21 cellular contexts compared by ENCODE assay signal in the genomic region with DNA sequence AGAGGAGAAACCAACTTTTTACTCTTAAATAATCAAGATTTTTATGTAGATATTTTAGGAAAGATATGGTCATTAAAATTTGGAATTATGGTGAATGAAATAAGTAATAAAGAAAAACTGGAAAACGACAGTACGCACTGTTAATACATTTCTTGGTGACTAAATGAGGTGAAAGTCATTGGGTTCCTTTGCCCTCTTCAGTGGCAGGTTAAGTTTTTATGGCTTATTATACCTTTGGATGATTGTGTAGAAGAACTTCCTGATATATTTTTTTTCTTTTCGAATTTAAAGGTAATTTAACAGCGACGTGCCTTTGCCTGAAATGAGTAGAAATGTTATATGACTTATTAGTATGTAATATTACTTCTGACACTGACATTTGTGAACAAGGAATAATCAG. TPM values are rescaled to one million over a fixed set of nuclear protein-coding genes. Genes with fewer than 3 reads are reported as not detected.
DNase-seq lines count a peak whose midpoint lies in the region; ATAC-seq, FAIRE-seq and TF ChIP-seq lines count a peak whose summit lies in the region.
"Had no signal": no experiment of that assay in that cellular context is flagged by ENCODE, and none has a peak within 500 bp of the region (broad histone marks: within the 10 kb centered on the region; RNA-seq: fewer than 3 reads in every experiment).

No MANE protein-coding gene starts in this region.

- no peaks in the 10 kb centered on the region for H4K20me1 ChIP-seq in KMS-11 (ENCODE audit: insufficient read depth)

- H3K9ac ChIP-seq in KMS-11: no peak overlapping the region

- TF ChIP-seq POLR2A in gastrocnemius medialis (IDR thresholded peaks at IDR 0.05) (no peak), gastroesophageal sphincter (IDR thresholded peaks at IDR 0.05) (no peak)

- no peak for DNase-seq in GM19239 (ENCODE audit: insufficient read length, low spot score)
- DNase-seq in mucosa of descending colon: no peak
- no peak for DNase-seq in gastrocnemius medialis
- no peak for DNase-seq in effector CD8-positive, alpha-beta T cell (lab: John Stamatoyannopoulos, UW)
- DNase-seq in ascending aorta (ENCODE audit: low spot score in 2 of 2): no peak
- DNase-seq: C1 segment of cervical spinal cord; Calu3; CD4-positive, alpha-beta memory T cell; COR-L47; DMS53; DMS79 treated with DMSO at 0.1 percent for 48 hours; GF-D8; GOT3; HFFc6 had no signal

- H3K4me1 ChIP-seq in KMS-11 (ENCODE audit: low read depth, poor library complexity, severe bottlenecking) (peaks cover 100% of the 10 kb centered on the region), mucosa of descending colon (ENCODE audit: low read depth) (peaks cover 13% of the 10 kb centered on the region), gastrocnemius medialis (peaks cover 66 to 93% of the 10 kb centered on the region in 2 donors), ascending aorta (peaks cover 9 to 44% of the 10 kb centered on the region in 2 donors), gastroesophageal sphincter (peaks cover 11 to 90% (median 23%) of the 10 kb centered on the region in 3 donors)

- no peak for TF ChIP-seq EP300 in gastroesophageal sphincter (IDR thresholded peaks at IDR 0.05)

- H3K4me3 ChIP-seq in KMS-11 (IDR thresholded peaks at IDR 0.05; ENCODE audit: insufficient read depth, low read depth, low read length) (no peak overlapping the region), mucosa of descending colon (no peak overlapping the region), gastrocnemius medialis (no peak overlapping the region), ascending aorta (no peak overlapping the region), gastroesophageal sphincter (no peak overlapping the region)
- H3K4me3 ChIP-seq: HAP-1 had no signal

- ATAC-seq in mucosa of descending colon (peak; percentile 62), gastrocnemius medialis (no peak), GM18909 (IDR thresholded peaks at IDR 0.05; ENCODE audit: poor library complexity, unreplicated experiment) (no peak), gastroesophageal sphincter (no peak)

- H3K27me3 ChIP-seq in KMS-11 (ENCODE audit: insufficient read depth, low read depth) (no peaks in the 10 kb centered on the region), gastrocnemius medialis (no peaks in the 10 kb centered on the region), ascending aorta (no peaks in the 10 kb centered on the region), gastroesophageal sphincter (no peaks in the 10 kb centered on the region)

- peaks cover 100% of the 10 kb centered on the region for H3K79me2 ChIP-seq in KMS-11 (ENCODE audit: insufficient read depth, low read depth)

- peak overlapping the region; percentile 33; the same call in 1 of the 2 replicates for H3K4me2 ChIP-seq in KMS-11

- intact Hi-C loops in mucosa of descending colon (cut with DNase I, micrococcal nuclease) (no loop called here), gastrocnemius medialis (cut with DNase I; ENCODE audit: low total_unique reads) (no loop called here), ascending aorta (cut with DNase I) (no loop called here)

- TF ChIP-seq CTCF in KMS-11 (conservative IDR thresholded peaks at IDR 0.05; ENCODE audit: low read depth, low read length) (no peak), mucosa of descending colon (IDR thresholded peaks at IDR 0.05) (no peak), gastrocnemius medialis (IDR thresholded peaks at IDR 0.05 in 4 of 5, conservative IDR thresholded peaks at IDR 0.05 in 1 of 5) (no peak), ascending aorta (IDR thresholded peaks at IDR 0.05) (no peak), gastroesophageal sphincter (IDR thresholded peaks at IDR 0.05) (no peak)

- in situ Hi-C loops in gastrocnemius medialis (cut with MboI; ENCODE audit: low sequenced_read_pairs in 4 of 4): no loop called here

- WGBS in gastroesophageal sphincter (ENCODE audit: low coverage in 1 of 2), 2 donors: 91 to 97% methylated on average over 5 of the region's 5 CpGs

- peak; percentile 21 for FAIRE-seq in GM19239 (lab: Jason Lieb, UNC)
- FAIRE-seq: GM12891, GM18507, H54 had no signal

- H3K36me3 ChIP-seq in KMS-11 (ENCODE audit: insufficient read depth): no peaks in the 10 kb centered on the region
- no peaks in the 10 kb centered on the region for H3K36me3 ChIP-seq in mucosa of descending colon (ENCODE audit: low read depth)
- H3K36me3 ChIP-seq in gastrocnemius medialis: peaks cover 0 to 9% of the 10 kb centered on the region in 2 donors
- no peaks in the 10 kb centered on the region for H3K36me3 ChIP-seq in ascending aorta
- no peaks in the 10 kb centered on the region for H3K36me3 ChIP-seq in gastroesophageal sphincter
- H3K36me3 ChIP-seq: HAP-1 had no signal

- H2AFZ ChIP-seq in KMS-11 (ENCODE audit: low read depth): no peak overlapping the region

- H3K27ac ChIP-seq in KMS-11 (peak overlapping the region; percentile 95), gastrocnemius medialis (peak overlapping the region; percentile 79 to 84 (median 82)), ascending aorta (peak overlapping the region in 1 of 2 donors; percentile 6), gastroesophageal sphincter (no peak overlapping the region)

- no peaks in the 10 kb centered on the region for H3K9me3 ChIP-seq in mucosa of descending colon
- no peaks in the 10 kb centered on the region for H3K9me3 ChIP-seq in gastrocnemius medialis
- no peaks in the 10 kb centered on the region for H3K9me3 ChIP-seq in ascending aorta
- no peaks in the 10 kb centered on the region for H3K9me3 ChIP-seq in gastroesophageal sphincter
- H3K9me3 ChIP-seq: HAP-1 had no signal

RNA-seq across cellular contexts. Expression of a gene that starts 43.4 kb away (rescaled TPM):
- 10 to 100 TPM; 52.4 to 60.4 (median 60.1) TPM for total RNA-seq in mucosa of descending colon
- total RNA-seq in gastrocnemius medialis: 100 to 1,000 TPM; 111 to 293 (median 183) TPM
- 91.5 TPM for total RNA-seq in ascending aorta
- 100 to 1,000 TPM in 3 of 4 donors, 10 to 100 TPM in 1; 93.7 to 122 (median 114) TPM for total RNA-seq in gastroesophageal sphincter

Comparison
In these comparisons a context has a peak if more than half of its experiments do, and no peak if none do; other contexts are left out.
1. H3K27ac ChIP-seq: peak in KMS-11 (single experiment) and gastrocnemius medialis (4 of 4); none in gastroesophageal sphincter (0 of 4).